ENCODE assay signal across 8 cellular contexts in genomic region chr10:31083765-31084184, GRCh38. TPM values are rescaled to one million over a fixed set of nuclear protein-coding genes. Genes with fewer than 3 reads are reported as not detected.
DNase-seq lines count a peak whose midpoint lies in the region; ATAC-seq and TF ChIP-seq lines count a peak whose summit lies in the region.

No MANE protein-coding gene starts in this region.

- H3K27ac Mint-ChIP-seq in CD14-positive monocyte = peak overlapping the region in 1 of 7 donors; percentile 43

- H3K4me2 ChIP-seq in PC-9 = no peak overlapping the region

- CTCF ChIA-PET in PC-9 (lab: Charles Lee) = no interaction called here

- no peaks in the 10 kb centered on the region for H3K9me2 ChIP-seq in PC-9 (ENCODE audit: insufficient read depth)

- POLR2A ChIA-PET in PC-9 (lab: Charles Lee; ENCODE audit: unreplicated experiment) = interaction anchor here (0.6 kb wide), 1 partner anchor 52 kb away, joined by 4 read pairs; the partner anchor contains the start of gene ZNF438

- intact Hi-C loops in CD14-positive monocyte (cut with micrococcal nuclease) (loop anchor here in 1 of 2 donors (2.0 kb wide), 1 partner anchor 301 kb away; no protein-coding TSS in a partner anchor), PC-9 (cut with micrococcal nuclease; ENCODE audit: unreplicated experiment) (loop anchor here (10.0 kb wide), 1 partner anchor 299 kb away; no protein-coding TSS in a partner anchor)

- no peaks in the 10 kb centered on the region for H3K9me3 ChIP-seq in PC-9 (ENCODE audit: insufficient read depth, low read depth)

- no peaks in the 10 kb centered on the region for H3F3A ChIP-seq in PC-9 (ENCODE audit: insufficient read depth, low read depth)

- TF ChIP-seq CTCF in CD14-positive monocyte (IDR thresholded peaks at IDR 0.05) = peak; percentile 72
- TF ChIP-seq CTCF in PC-9 (conservative IDR thresholded peaks at IDR 0.05) = peak; percentile 59
- TF ChIP-seq CTCF in retinal pigment epithelial cell (conservative IDR thresholded peaks at IDR 0.05; ENCODE audit: low read depth, low read length) = peak; percentile 64

- H3K27ac ChIP-seq in PC-9 = no peak overlapping the region

- H3K27me3 Mint-ChIP-seq in CD14-positive monocyte (ENCODE audit: low read depth in 3 of 3) = peaks cover 0 to 5% (median 1%) of the 10 kb centered on the region in 3 donors

- H3K4me3 Mint-ChIP-seq in CD14-positive monocyte = no peak overlapping the region

- H3K4me1 ChIP-seq in PC-9 (replicated peaks; ENCODE audit: insufficient read depth) = no peaks in the 10 kb centered on the region

- peaks cover 3% of the 10 kb centered on the region for H3K4me1 Mint-ChIP-seq in CD14-positive monocyte

- H3K36me3 ChIP-seq in PC-9 (ENCODE audit: low read depth) = no peaks in the 10 kb centered on the region

- no peaks in the 10 kb centered on the region for H3K79me2 ChIP-seq in PC-9 (ENCODE audit: low read depth)

- H4K20me1 ChIP-seq in PC-9 (ENCODE audit: insufficient read depth) = no peaks in the 10 kb centered on the region

- DNase-seq in CD14-positive monocyte (ENCODE audit: low spot score) = peak; percentile 52
- peak in 1 of 2 experiments; percentile 44 for DNase-seq in PC-9
- peak; percentile 58 for DNase-seq in activated T-cell treated with anti-CD3 and anti-CD28 coated beads for 48 hours (ENCODE audit: low read depth)
- DNase-seq in foreskin melanocyte = peak; percentile 38
- no peak for DNase-seq in retinal pigment epithelial cell (ENCODE audit: low read depth)

- no TSS peak for BruUV-seq in PC-9 (replicated peaks; lab: Mats Ljungman, UMichigan)

- H3K4me3 ChIP-seq in PC-9 = no peak overlapping the region
- H3K4me3 ChIP-seq in retinal pigment epithelial cell (ENCODE audit: low read length) = no peak overlapping the region

- no peak overlapping the region for H2AFZ ChIP-seq in PC-9

- H3K9me3 Mint-ChIP-seq in CD14-positive monocyte = peaks cover 0 to 2% (median 0%) of the 10 kb centered on the region in 7 donors

- no peaks in the 10 kb centered on the region for H3K27me3 ChIP-seq in PC-9 (ENCODE audit: insufficient read depth, low read depth)

- ATAC-seq in HG02885 (IDR thresholded peaks at IDR 0.05; ENCODE audit: poor library complexity, unreplicated experiment) (peak; percentile 45), HG02884 (IDR thresholded peaks at IDR 0.05; ENCODE audit: unreplicated experiment) (no peak), HG02852 (IDR thresholded peaks at IDR 0.05; ENCODE audit: unreplicated experiment) (no peak)

- H3K36me3 Mint-ChIP-seq in CD14-positive monocyte = no peaks in the 10 kb centered on the region

RNA-seq across cellular contexts. Expression of gene ZNF438, which starts 52.1 kb away (rescaled TPM):
- 1 to 10 TPM; 5.4 to 9.3 TPM for polyA plus RNA-seq in CD14-positive monocyte
- 4.6 and 4.7 TPM in 2 replicates for total RNA-seq in PC-9 (2021)
